Comparison of ENCODE assay signal across 14 cellular contexts in the genomic region with DNA sequence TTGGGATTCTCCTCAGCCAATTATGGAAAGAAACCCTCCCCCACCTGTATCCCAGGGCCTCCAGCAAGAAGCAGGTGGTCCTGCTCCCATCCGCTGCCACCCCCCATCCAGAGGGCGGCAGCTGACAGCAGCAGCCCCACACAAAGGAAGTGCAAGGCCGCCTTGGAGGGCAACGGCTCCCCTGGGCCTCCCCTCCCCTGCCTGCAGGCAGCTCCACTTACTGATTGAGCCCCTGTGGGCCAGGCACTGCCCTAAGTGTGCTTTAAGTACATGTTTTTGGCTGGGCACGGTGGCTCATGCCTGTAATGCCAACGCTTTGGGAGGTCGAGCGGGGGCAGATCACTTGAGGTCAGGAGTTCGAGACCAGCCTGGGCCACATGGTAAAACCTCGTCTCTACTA.
"Had no signal": no experiment of that assay in that cellular context is flagged by ENCODE, and none has a peak within 500 bp of the region (broad histone marks: within the 10 kb centered on the region; RNA-seq: fewer than 3 reads in every experiment).

No MANE protein-coding gene starts in this region.

- H3K4me3 ChIP-seq: ascending aorta, left ventricle myocardium inferior, upper lobe of right lung had no signal

- DNase-seq: activated CD4-positive, alpha-beta memory T cell treated with anti-CD3 and anti-CD28 coated beads, Interleukin-2, amount 10 ng/mL, durations not matched to agents 7 days and 5 days; activated CD4-positive, alpha-beta T cell treated with anti-CD3 and anti-CD28 coated beads for 36 hours; activated naive CD4-positive, alpha-beta T cell; activated T-cell treated with anti-CD3 and anti-CD28 coated beads, Interleukin-2, amount 50 U/mL, for 72 hours; left ventricle myocardium inferior; mesenchymal stem cell; stimulated activated CD4-positive, alpha-beta T cell treated with anti-CD3 and anti-CD28 coated beads, Interleukin-2, amount 100 ng/mL, for 48 hours; stimulated activated CD8-positive, alpha-beta memory T cell treated with anti-CD3 and anti-CD28 coated beads, Interleukin-4, amount 100 ng/mL, for 48 hours; T1000; upper lobe of right lung had no signal

- H3K27ac Mint-ChIP-seq: activated CD4-positive, alpha-beta memory T cell treated with anti-CD3 and anti-CD28 coated beads, Interleukin-2, amount 10 ng/mL, durations not matched to agents 7 days and 5 days; activated CD4-positive, alpha-beta T cell treated with anti-CD3 and anti-CD28 coated beads for 36 hours; activated T-cell treated with anti-CD3 and anti-CD28 coated beads, Interleukin-2, amount 50 U/mL, for 72 hours; natural killer cell treated with Interleukin-12 subunit alpha and Interleukin-12 subunit beta and Interleukin-15 and Interleukin-18, amount 100 ng/mL, for 72 hours; stimulated activated naive CD8-positive, alpha-beta T cell treated with anti-CD3 and anti-CD28 coated beads, Interleukin-15, Interleukin-2, amounts not matched to agents 100 ng/mL and 50 ng/mL, for 24 hours had no signal

- ATAC-seq: activated CD4-positive, alpha-beta T cell treated with anti-CD3 and anti-CD28 coated beads for 36 hours; activated T-cell treated with anti-CD3 and anti-CD28 coated beads, Interleukin-2, amount 50 U/mL, for 72 hours; esophagus mucosa; upper lobe of right lung had no signal

- H3K9me3 Mint-ChIP-seq: activated CD4-positive, alpha-beta memory T cell treated with anti-CD3 and anti-CD28 coated beads, Interleukin-2, amount 10 ng/mL, durations not matched to agents 7 days and 5 days; activated T-cell treated with anti-CD3 and anti-CD28 coated beads, Interleukin-2, amount 50 U/mL, for 72 hours; natural killer cell treated with Interleukin-12 subunit alpha and Interleukin-12 subunit beta and Interleukin-15 and Interleukin-18, amount 100 ng/mL, for 72 hours; stimulated activated naive CD8-positive, alpha-beta T cell treated with anti-CD3 and anti-CD28 coated beads, Interleukin-15, Interleukin-2, amounts not matched to agents 100 ng/mL and 50 ng/mL, for 24 hours had no signal

- H3K4me3 Mint-ChIP-seq: activated CD4-positive, alpha-beta memory T cell treated with anti-CD3 and anti-CD28 coated beads, Interleukin-2, amount 10 ng/mL, durations not matched to agents 7 days and 5 days; activated CD4-positive, alpha-beta T cell treated with anti-CD3 and anti-CD28 coated beads for 36 hours; activated T-cell treated with anti-CD3 and anti-CD28 coated beads, Interleukin-2, amount 50 U/mL, for 72 hours; natural killer cell treated with Interleukin-12 subunit alpha and Interleukin-12 subunit beta and Interleukin-15 and Interleukin-18, amount 100 ng/mL, for 72 hours; stimulated activated naive CD8-positive, alpha-beta T cell treated with anti-CD3 and anti-CD28 coated beads, Interleukin-15, Interleukin-2, amounts not matched to agents 100 ng/mL and 50 ng/mL, for 24 hours had no signal

- H3K4me1 Mint-ChIP-seq: activated CD4-positive, alpha-beta memory T cell treated with anti-CD3 and anti-CD28 coated beads, Interleukin-2, amount 10 ng/mL, durations not matched to agents 7 days and 5 days; activated CD4-positive, alpha-beta T cell treated with anti-CD3 and anti-CD28 coated beads for 36 hours had no signal

- H3K27me3 ChIP-seq: ascending aorta, upper lobe of right lung had no signal

- H3K36me3 ChIP-seq: ascending aorta, left ventricle myocardium inferior, upper lobe of right lung had no signal

- H3K27me3 Mint-ChIP-seq: activated CD4-positive, alpha-beta memory T cell treated with anti-CD3 and anti-CD28 coated beads, Interleukin-2, amount 10 ng/mL, durations not matched to agents 7 days and 5 days; activated CD4-positive, alpha-beta T cell treated with anti-CD3 and anti-CD28 coated beads for 36 hours; stimulated activated naive CD8-positive, alpha-beta T cell treated with anti-CD3 and anti-CD28 coated beads, Interleukin-15, Interleukin-2, amounts not matched to agents 100 ng/mL and 50 ng/mL, for 24 hours had no signal

- H3K36me3 Mint-ChIP-seq: natural killer cell treated with Interleukin-12 subunit alpha and Interleukin-12 subunit beta and Interleukin-15 and Interleukin-18, amount 100 ng/mL, for 72 hours had no signal
